ENCODE assay signal across 11 cellular contexts in genomic region chr12:80632835-80633234, GRCh38.
DNase-seq lines count a peak whose midpoint lies in the region; ATAC-seq and TF ChIP-seq lines count a peak whose summit lies in the region.
"Had no signal": no experiment of that assay in that cellular context is flagged by ENCODE, and none has a peak within 500 bp of the region (broad histone marks: within the 10 kb centered on the region; RNA-seq: fewer than 3 reads in every experiment).

No MANE protein-coding gene starts in this region.

- no peak overlapping the region for H3K4me3 ChIP-seq in Caco-2 (ENCODE audit: low read depth, low read length)
- no peak overlapping the region for H3K4me3 ChIP-seq in HCT116 (replicated peaks in 1 of 2; ENCODE audit: low read depth in 1 of 2, low read length in 2 of 2)
- H3K4me3 ChIP-seq: stomach had no signal

- H3K9me3 ChIP-seq in Caco-2 (no peaks in the 10 kb centered on the region), HCT116 (ENCODE audit: control insufficient read depth in 1 of 2, insufficient read depth in 1 of 2, low read depth in 1 of 2, low read length in 2 of 2) (no peaks in the 10 kb centered on the region)
- H3K9me3 ChIP-seq: stomach had no signal

- H3K27ac Mint-ChIP-seq in Caco-2 (ENCODE audit: unreplicated experiment) (no peak overlapping the region), natural killer cell (no peak overlapping the region)
- H3K27ac Mint-ChIP-seq: IgD-negative memory B cell had no signal

- H3K9me2 ChIP-seq in HCT116 (ENCODE audit: insufficient read depth): no peaks in the 10 kb centered on the region

- RAD21 ChIA-PET in HCT116 (lab: Charles Lee; ENCODE audit: low non-redundant PET in 1 of 2, low total read pairs in 2 of 2, uncharacterized antibody in 2 of 2, unreplicated experiment in 2 of 2): interaction anchor here in 1 of 2 experiments (1.4 kb wide), 1 partner anchor 160 kb away, joined by 3 read pairs; no protein-coding TSS in a partner anchor

- TF ChIP-seq RAD21 in HCT116 (IDR thresholded peaks at IDR 0.05; ENCODE audit: low read depth): peak; percentile 51

- in situ Hi-C loops in SK-MEL-5 (cut with HindIII; ENCODE audit: low pct_unique_long_range_greater_than_20kb, low sequenced_read_pairs): no loop called here

- H3K4me3 Mint-ChIP-seq in Caco-2 (ENCODE audit: unreplicated experiment) (no peak overlapping the region), natural killer cell (no peak overlapping the region)
- H3K4me3 Mint-ChIP-seq: IgD-negative memory B cell had no signal

- H3K4me1 ChIP-seq in Caco-2: no peaks in the 10 kb centered on the region
- H3K4me1 ChIP-seq in HCT116 (ENCODE audit: control insufficient read depth in 1 of 2, insufficient read depth in 2 of 2, low read length in 2 of 2): peaks cover 0 to 6% of the 10 kb centered on the region in 2 experiments; a peak in 2 of 4 replicates
- H3K4me1 ChIP-seq: stomach had no signal

- ATAC-seq in HCT116: peak; percentile 95
- ATAC-seq in natural killer cell: no peak

- TF ChIP-seq POLR2A in HCT116 (IDR thresholded peaks at IDR 0.05; ENCODE audit: borderline replicate concordance, extremely low read depth, insufficient read depth, insufficient read length): no peak

- H3K36me3 ChIP-seq in Caco-2 (ENCODE audit: control insufficient read depth, insufficient read depth, low read length) (no peaks in the 10 kb centered on the region), HCT116 (ENCODE audit: control insufficient read depth in 1 of 2, insufficient read depth in 2 of 2, low read length in 2 of 2) (no peaks in the 10 kb centered on the region)
- H3K36me3 ChIP-seq: stomach had no signal

- no peak overlapping the region for H3K27ac ChIP-seq in HCT116 (ENCODE audit: low read depth, low read length)
- H3K27ac ChIP-seq: stomach had no signal

- POLR2A ChIA-PET in Caco-2 (lab: Charles Lee): no interaction called here
- POLR2A ChIA-PET in HCT116 (lab: Charles Lee): interaction anchor here (0.7 kb wide), 1 partner anchor 157 kb away, joined by 3 read pairs; no protein-coding TSS in a partner anchor

- BruUV-seq in Caco-2 (replicated peaks; lab: Mats Ljungman, UMichigan) (no TSS peak), HCT116 (replicated peaks; lab: Mats Ljungman, UMichigan) (no TSS peak)

- no peaks in the 10 kb centered on the region for H3K79me2 ChIP-seq in HCT116 (ENCODE audit: insufficient read depth, low read length)

- DNase-seq in Caco-2 (peak; percentile 37 to 41), HCT116 (ENCODE audit: low read depth, low spot score) (no peak), SK-MEL-5 (ENCODE audit: low read depth, low spot score) (peak; percentile 70), islet precursor cell (peak; percentile 85), occipital lobe (lab: John Stamatoyannopoulos, UW) (no peak), natural killer cell (no peak), NCI-H1930 (lab: John Stamatoyannopoulos, UW) (no peak)
- no peak for DNase-seq in activated naive CD4-positive, alpha-beta T cell (lab: John Stamatoyannopoulos, UW)
- DNase-seq: effector CD4-positive, alpha-beta T cell; stomach had no signal

- no peak overlapping the region; the same call in 1 of the 2 replicates for H3K4me2 ChIP-seq in HCT116 (ENCODE audit: low read length)

- H3K27me3 Mint-ChIP-seq in Caco-2 (ENCODE audit: insufficient read depth, unreplicated experiment) (peaks cover 12% of the 10 kb centered on the region), natural killer cell (ENCODE audit: low read depth in 2 of 2) (no peaks in the 10 kb centered on the region)
- H3K27me3 Mint-ChIP-seq: IgD-negative memory B cell had no signal

- no peaks in the 10 kb centered on the region for H3K4me1 Mint-ChIP-seq in Caco-2 (ENCODE audit: low read depth, unreplicated experiment)
- H3K4me1 Mint-ChIP-seq in natural killer cell: no peaks in the 10 kb centered on the region
- H3K4me1 Mint-ChIP-seq: IgD-negative memory B cell had no signal

- H2AFZ ChIP-seq in HCT116 (ENCODE audit: low read depth, low read length, poor library complexity, severe bottlenecking): peak overlapping the region; percentile 96

- no peaks in the 10 kb centered on the region for H4K20me1 ChIP-seq in HCT116 (ENCODE audit: insufficient read depth)

- TF ChIP-seq CTCF in Caco-2 (IDR thresholded peaks at IDR 0.05; ENCODE audit: insufficient read depth in 1 of 2, low read depth in 1 of 2, low read length in 1 of 2, severe bottlenecking in 1 of 2, unreplicated experiment in 1 of 2) (peak; percentile 39 to 48), HCT116 (IDR thresholded peaks at IDR 0.05 in 2 of 3, conservative IDR thresholded peaks at IDR 0.05 in 1 of 3; ENCODE audit: borderline replicate concordance in 1 of 3, insufficient read depth in 1 of 3, low read depth in 2 of 3, low read length in 2 of 3) (peak; percentile 37 to 69 (median 65); a peak in 5 of 6 replicates), natural killer cell (IDR thresholded peaks at IDR 0.05) (no peak)

- H3K9me3 Mint-ChIP-seq in Caco-2 (ENCODE audit: unreplicated experiment) (no peaks in the 10 kb centered on the region), natural killer cell (peaks cover 6% of the 10 kb centered on the region in 2 donors)

- CTCF ChIA-PET in Caco-2 (lab: Charles Lee) (interaction anchor here (1.6 kb wide), 1 partner anchor 625 kb away, joined by 8 read pairs; no protein-coding TSS in a partner anchor), HCT116 (lab: Charles Lee) (interaction anchor here (0.6 to 3.9 kb wide), 22 partner anchors 10 to 625 kb away, joined by 3 to 41 read pairs (median 3); no protein-coding TSS in a partner anchor)

- no peaks in the 10 kb centered on the region for H3K27me3 ChIP-seq in Caco-2 (replicated peaks; ENCODE audit: control insufficient read depth, insufficient read depth, low read length)
- no peaks in the 10 kb centered on the region for H3K27me3 ChIP-seq in HCT116 (ENCODE audit: insufficient read depth, low read length)
- H3K27me3 ChIP-seq: stomach had no signal

- H3K36me3 Mint-ChIP-seq in Caco-2 (ENCODE audit: insufficient read depth, unreplicated experiment) (no peaks in the 10 kb centered on the region), natural killer cell (no peaks in the 10 kb centered on the region)

- no peak overlapping the region for H3K9ac ChIP-seq in HCT116 (ENCODE audit: low read length)

- intact Hi-C loops in Caco-2 (cut with micrococcal nuclease; ENCODE audit: unreplicated experiment) (loop anchor here (10.0 kb wide), 2 partner anchors 132 to 622 kb away; no protein-coding TSS in a partner anchor), HCT116 (cut with micrococcal nuclease) (no loop called here), natural killer cell (cut with micrococcal nuclease) (no loop called here)

TF ChIP-seq in HCT116, 20 proteins besides CTCF, POLR2A, EP300 and RAD21:
- TF ChIP-seq ATF3 (IDR thresholded peaks at IDR 0.05): no peak
- no peak for TF ChIP-seq POLR2AphosphoS5 (IDR thresholded peaks at IDR 0.05; ENCODE audit: low read depth, low read length)
- peak; percentile 60 for TF ChIP-seq TCF7L2 (IDR thresholded peaks at IDR 0.05; ENCODE audit: borderline replicate concordance, extremely low read depth, insufficient read depth, insufficient read length)
TF ChIP-seq in HCT116: peak in this region for 1.

Comparison
In these comparisons a context has a peak if more than half of its experiments do, and no peak if none do; other contexts are left out.
1. DNase-seq: peak in Caco-2 (2 of 2), SK-MEL-5 (single experiment) and islet precursor cell (single experiment); none in HCT116 (single experiment), activated naive CD4-positive, alpha-beta T cell (0 of 4), occipital lobe (single experiment), natural killer cell (single experiment) and NCI-H1930 (0 of 2).